ENCODE assay signal across 1 cellular context in the genomic region with DNA sequence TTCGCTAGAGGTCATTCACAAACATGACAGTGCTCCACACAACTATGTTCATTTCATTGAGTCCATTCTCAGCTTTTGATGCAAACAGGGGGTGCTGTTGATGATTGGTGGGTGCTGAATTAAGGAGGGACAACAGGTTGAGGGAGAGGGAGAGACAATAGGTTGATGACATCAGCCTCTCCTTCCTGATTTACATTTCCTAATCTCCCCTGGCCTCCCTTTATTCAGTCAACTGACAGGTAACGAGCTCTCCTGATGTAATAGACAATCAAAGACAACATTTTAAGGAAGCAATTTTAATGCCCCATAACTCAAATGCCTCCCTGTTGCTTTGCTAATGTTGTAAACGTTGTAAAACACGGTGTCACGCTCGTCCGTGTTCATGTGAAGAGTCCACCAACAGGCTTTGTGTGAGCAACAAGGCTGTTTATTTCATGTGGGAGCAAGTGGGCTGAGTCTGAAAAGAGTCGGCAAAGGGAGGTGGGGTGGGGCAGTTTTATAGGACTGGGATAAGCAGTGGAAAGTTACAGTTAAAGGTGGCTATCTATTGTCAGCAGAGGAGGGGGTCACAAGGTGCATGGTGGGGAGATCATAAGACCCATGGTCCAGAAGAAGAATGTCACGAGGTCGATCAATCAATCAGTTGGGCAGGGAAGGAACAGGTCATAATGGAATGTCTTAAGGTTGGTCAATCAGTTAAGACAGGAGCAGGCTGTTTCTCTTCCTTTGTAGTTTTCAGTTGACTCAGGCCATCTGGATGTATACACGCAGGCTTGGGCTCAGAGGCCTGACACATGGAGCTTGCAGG.
TF ChIP-seq lines count a peak whose summit lies in the region.

No MANE protein-coding gene starts in this region.

TF ChIP-seq in K562, 482 proteins besides CTCF, POLR2A, EP300 and RAD21 (continued from another document and continues in another):
- no peak for TF ChIP-seq ESRRB (CRISPR knock-in tag; IDR thresholded peaks at IDR 0.05; ENCODE audit: borderline replicate concordance)
- TF ChIP-seq HCFC1 (IDR thresholded peaks at IDR 0.05; ENCODE audit: low read depth, low read length): no peak
- TF ChIP-seq FOS (IDR thresholded peaks at IDR 0.05; ENCODE audit: extremely low read depth, insufficient read length): no peak
- TF ChIP-seq, protein P1, sequence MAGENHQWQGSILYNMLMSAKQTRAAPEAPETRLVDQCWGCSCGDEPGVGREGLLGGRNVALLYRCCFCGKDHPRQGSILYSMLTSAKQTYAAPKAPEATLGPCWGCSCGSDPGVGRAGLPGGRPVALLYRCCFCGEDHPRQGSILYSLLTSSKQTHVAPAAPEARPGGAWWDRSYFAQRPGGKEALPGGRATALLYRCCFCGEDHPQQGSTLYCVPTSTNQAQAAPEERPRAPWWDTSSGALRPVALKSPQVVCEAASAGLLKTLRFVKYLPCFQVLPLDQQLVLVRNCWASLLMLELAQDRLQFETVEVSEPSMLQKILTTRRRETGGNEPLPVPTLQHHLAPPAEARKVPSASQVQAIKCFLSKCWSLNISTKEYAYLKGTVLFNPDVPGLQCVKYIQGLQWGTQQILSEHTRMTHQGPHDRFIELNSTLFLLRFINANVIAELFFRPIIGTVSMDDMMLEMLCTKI (IDR thresholded peaks at IDR 0.05; ENCODE audit: partially characterized antibody): no peak
- no peak for TF ChIP-seq FOXJ3 (CRISPR knock-in tag; IDR thresholded peaks at IDR 0.05)
- peak in 1 of 2 experiments; percentile 45; a peak in 1 of 3 replicates for TF ChIP-seq CBX3 (IDR thresholded peaks at IDR 0.05; ENCODE audit: borderline replicate concordance in 1 of 2, low read length in 2 of 2)
- no peak for TF ChIP-seq BRF1 (IDR thresholded peaks at IDR 0.05; ENCODE audit: borderline replicate concordance, extremely low read depth, insufficient read length)
- no peak for TF ChIP-seq ZBTB5 (IDR thresholded peaks at IDR 0.05)
- no peak for TF ChIP-seq ZNF586 (CRISPR knock-in tag; conservative IDR thresholded peaks at IDR 0.05)
- no peak for TF ChIP-seq CC2D1A (IDR thresholded peaks at IDR 0.05)
- no peak for TF ChIP-seq SP1 (CRISPR knock-in tag; IDR thresholded peaks at IDR 0.05)
- TF ChIP-seq RB1 (IDR thresholded peaks at IDR 0.05; ENCODE audit: low read depth): no peak
- no peak for TF ChIP-seq ZNF830 (CRISPR knock-in tag; IDR thresholded peaks at IDR 0.05)
- no peak for TF ChIP-seq NEUROD1 (IDR thresholded peaks at IDR 0.05; ENCODE audit: borderline replicate concordance, low read depth, low read length, partially characterized antibody)
- TF ChIP-seq SMARCE1 (IDR thresholded peaks at IDR 0.05): peak; percentile 67
- no peak for TF ChIP-seq JUN (IDR thresholded peaks at IDR 0.05; ENCODE audit: borderline replicate concordance, low read depth, low read length)
- TF ChIP-seq JUN (CRISPR knock-in tag; IDR thresholded peaks at IDR 0.05; ENCODE audit: borderline replicate concordance): no peak
- TF ChIP-seq ZFP36 (IDR thresholded peaks at IDR 0.05; ENCODE audit: low read depth, low read length, partially characterized antibody): no peak
- no peak for TF ChIP-seq POLR2AphosphoS2 (IDR thresholded peaks at IDR 0.05; ENCODE audit: low read length)
- TF ChIP-seq TEAD4 (IDR thresholded peaks at IDR 0.05; ENCODE audit: low read length): no peak; the same call in 1 of the 2 replicates
- no peak for TF ChIP-seq TEAD4 (CRISPR knock-in tag; IDR thresholded peaks at IDR 0.05; ENCODE audit: borderline replicate concordance)
- TF ChIP-seq TCFL5 (CRISPR knock-in tag; conservative IDR thresholded peaks at IDR 0.05): no peak
- no peak for TF ChIP-seq ZBTB34 (CRISPR knock-in tag; IDR thresholded peaks at IDR 0.05)
- TF ChIP-seq ILK (tag; IDR thresholded peaks at IDR 0.05; ENCODE audit: borderline replicate concordance, low read depth): no peak
- no peak for TF ChIP-seq ZC3H11A (IDR thresholded peaks at IDR 0.05; ENCODE audit: low read depth, low read length)
- no peak for TF ChIP-seq FOXJ2 (tag; IDR thresholded peaks at IDR 0.05)
- TF ChIP-seq GTF3C2 (IDR thresholded peaks at IDR 0.05; ENCODE audit: borderline replicate concordance, extremely low read depth, insufficient read length): no peak
- no peak for TF ChIP-seq MTA3 (IDR thresholded peaks at IDR 0.05; ENCODE audit: borderline replicate concordance)
- TF ChIP-seq CEBPG (CRISPR knock-in tag; IDR thresholded peaks at IDR 0.05): no peak; the same call in 1 of the 2 replicates
- TF ChIP-seq CEBPG (tag; conservative IDR thresholded peaks at IDR 0.05 in 1 of 2, IDR thresholded peaks at IDR 0.05 in 1 of 2): no peak
- TF ChIP-seq CBX1 (IDR thresholded peaks at IDR 0.05; ENCODE audit: low read depth): no peak
- TF ChIP-seq CBX8 (IDR thresholded peaks at IDR 0.05; ENCODE audit: borderline replicate concordance, extremely low read depth, low read depth, low read length, poor library complexity, severe bottlenecking): no peak
- peak; percentile 28 for TF ChIP-seq ASH1L (IDR thresholded peaks at IDR 0.05; ENCODE audit: borderline replicate concordance, low read depth, partially characterized antibody)
- no peak for TF ChIP-seq ETV6 (IDR thresholded peaks at IDR 0.05; ENCODE audit: borderline replicate concordance in 1 of 2, low read depth in 2 of 2, low read length in 1 of 2)
- no peak for TF ChIP-seq ETV6 (CRISPR knock-in tag; IDR thresholded peaks at IDR 0.05; ENCODE audit: borderline replicate concordance)
- 0 out of 2 replicates have a peak, but pooled peaks have one; percentile 10 for TF ChIP-seq RNF2 (IDR thresholded peaks at IDR 0.05)
- TF ChIP-seq FOXK2 (conservative IDR thresholded peaks at IDR 0.05 in 1 of 2, IDR thresholded peaks at IDR 0.05 in 1 of 2; ENCODE audit: low read depth in 2 of 2): peak; percentile 72 to 86; a peak in 3 of 4 replicates
- TF ChIP-seq KDM4B (IDR thresholded peaks at IDR 0.05; ENCODE audit: borderline replicate concordance in 2 of 2, low read depth in 1 of 2): no peak
- TF ChIP-seq, protein P2, sequence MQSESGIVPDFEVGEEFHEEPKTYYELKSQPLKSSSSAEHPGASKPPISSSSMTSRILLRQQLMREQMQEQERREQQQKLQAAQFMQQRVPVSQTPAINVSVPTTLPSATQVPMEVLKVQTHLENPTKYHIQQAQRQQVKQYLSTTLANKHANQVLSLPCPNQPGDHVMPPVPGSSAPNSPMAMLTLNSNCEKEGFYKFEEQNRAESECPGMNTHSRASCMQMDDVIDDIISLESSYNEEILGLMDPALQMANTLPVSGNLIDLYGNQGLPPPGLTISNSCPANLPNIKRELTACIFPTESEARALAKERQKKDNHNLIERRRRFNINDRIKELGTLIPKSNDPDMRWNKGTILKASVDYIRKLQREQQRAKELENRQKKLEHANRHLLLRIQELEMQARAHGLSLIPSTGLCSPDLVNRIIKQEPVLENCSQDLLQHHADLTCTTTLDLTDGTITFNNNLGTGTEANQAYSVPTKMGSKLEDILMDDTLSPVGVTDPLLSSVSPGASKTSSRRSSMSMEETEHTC (IDR thresholded peaks at IDR 0.05): peak; percentile 81; the same call in 1 of the 2 replicates
- TF ChIP-seq SOX6 (IDR thresholded peaks at IDR 0.05): peak; percentile 83
- TF ChIP-seq HNRNPK (IDR thresholded peaks at IDR 0.05; ENCODE audit: low read depth, low read length, poor library complexity, severe bottlenecking): no peak
- no peak for TF ChIP-seq ZBTB26 (CRISPR knock-in tag; IDR thresholded peaks at IDR 0.05)
- no peak for TF ChIP-seq NUFIP1 (IDR thresholded peaks at IDR 0.05; ENCODE audit: partially characterized antibody)
